Comparison of ENCODE assay signal across 8 cellular contexts in the genomic region with DNA sequence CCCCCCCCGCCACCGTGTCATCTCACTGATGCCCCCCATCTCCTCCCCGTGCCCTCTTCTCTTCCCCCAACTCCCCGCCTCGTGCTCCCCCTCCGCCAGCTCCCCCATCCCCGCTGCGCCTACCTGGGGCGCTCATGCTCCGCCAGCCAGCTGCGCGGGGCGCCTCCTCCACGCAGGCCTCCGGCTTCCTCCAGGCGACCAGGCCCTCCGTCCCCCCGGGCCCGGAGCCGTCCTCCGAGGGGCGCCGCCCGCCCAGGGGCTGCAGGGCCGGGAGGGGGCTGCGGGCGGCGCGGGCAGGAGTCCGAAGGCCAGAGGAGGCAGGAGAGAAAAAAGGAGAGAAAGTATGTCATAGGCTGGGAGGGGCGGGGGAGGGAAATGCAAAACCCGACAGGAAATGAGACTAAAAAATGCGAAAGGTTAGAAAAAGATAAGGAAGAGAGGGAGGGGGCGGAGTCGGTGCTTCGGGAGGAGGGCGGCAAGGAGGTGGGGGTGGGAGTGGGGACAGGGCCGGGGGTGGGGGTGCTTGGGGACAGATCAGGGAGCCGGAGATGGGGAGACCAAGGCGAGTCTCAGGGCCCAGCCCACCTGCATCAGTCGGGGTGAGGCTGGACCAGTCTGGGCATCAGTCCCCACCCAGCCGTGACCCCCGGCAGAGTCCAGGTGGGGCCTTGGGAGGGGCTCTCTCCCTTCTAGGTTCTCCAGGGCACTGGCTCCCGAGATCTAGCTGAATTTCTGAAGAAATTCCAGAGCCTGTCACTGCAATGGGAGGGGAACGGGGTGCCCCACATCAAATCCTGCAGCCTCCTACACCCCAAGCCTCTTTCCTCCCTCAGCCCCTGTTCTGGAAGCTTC. TPM values are rescaled to one million over a fixed set of nuclear protein-coding genes. Genes with fewer than 3 reads are reported as not detected.
A peak's percentile ranks its signal among the peaks of the same experiment; 100 is the strongest.
DNase-seq lines count a peak whose midpoint lies in the region; ATAC-seq, FAIRE-seq and TF ChIP-seq lines count a peak whose summit lies in the region.

Gene CARD11, minus strand, starts transcription at position 324 of the 852 bp plus-strand sequence. CDS start 85,361 bp downstream, outside the sequence.

- H3K36me3 Mint-ChIP-seq in CD4-positive, alpha-beta memory T cell: peaks cover 17 to 27% of the 10 kb centered on the region in 2 donors

- TF ChIP-seq POLR2A in endothelial cell of umbilical vein (IDR thresholded peaks at IDR 0.05; ENCODE audit: low read depth, low read length): no peak

- H3K9me3 Mint-ChIP-seq in CD4-positive, alpha-beta memory T cell: no peaks in the 10 kb centered on the region

- CTCF ChIA-PET in CD4-positive, alpha-beta memory T cell (lab: Charles Lee; ENCODE audit: partially characterized antibody): interaction anchor here (0.9 to 4.0 kb wide), 4 partner anchors 21 to 58 kb away, joined by 3 to 37 read pairs (median 6); no protein-coding TSS in a partner anchor
- CTCF ChIA-PET in endothelial cell of umbilical vein (lab: Charles Lee): interaction anchor here (0.7 kb wide), 1 partner anchor 10 kb away, joined by 4 read pairs; no protein-coding TSS in a partner anchor

- H2AFZ ChIP-seq in endothelial cell of umbilical vein (ENCODE audit: low read depth, low read length): peak within 1 kb of the TSS; percentile 82

- DNase-seq in CD4-positive, alpha-beta memory T cell: peak; percentile 54 to 81 (median 64)
- DNase-seq in activated CD4-positive, alpha-beta T cell treated with anti-CD3 and anti-CD28 coated beads for 1 hour: peak; percentile 33
- peak; percentile 21 for DNase-seq in endothelial cell of umbilical vein (ENCODE audit: low read depth, low spot score)
- DNase-seq in stimulated activated CD4-positive, alpha-beta T cell treated with anti-CD3 and anti-CD28 coated beads, Interleukin-1b, Interleukin-23, amount 100 ng/mL, for 48 hours: peak; percentile 42
- no peak for DNase-seq in GM03348 (ENCODE audit: low spot score)
- DNase-seq in NCI-H2196 treated with DMSO at 0.1 percent for 48 hours (lab: John Stamatoyannopoulos, UW; ENCODE audit: unreplicated experiment): no peak
- DNase-seq in putamen (ENCODE audit: low spot score): no peak

- H3K79me2 ChIP-seq in endothelial cell of umbilical vein (ENCODE audit: control insufficient read depth, insufficient read depth, low read length): peaks cover 27% of the 10 kb centered on the region

- ATAC-seq in HG02759 (IDR thresholded peaks at IDR 0.05; ENCODE audit: unreplicated experiment): peak; percentile 36

- no peaks in the 10 kb centered on the region for H3K36me3 ChIP-seq in CD4-positive, alpha-beta memory T cell (ENCODE audit: insufficient read depth, low read length)
- no peaks in the 10 kb centered on the region for H3K36me3 ChIP-seq in endothelial cell of umbilical vein (ENCODE audit: control insufficient read depth in 2 of 2, extremely low read depth in 1 of 2, insufficient read depth in 2 of 2, low read length in 2 of 2)

- peak within 1 kb of the TSS; percentile 90 to 97 (median 96) for H3K27ac Mint-ChIP-seq in CD4-positive, alpha-beta memory T cell

- H3K4me2 ChIP-seq in endothelial cell of umbilical vein (ENCODE audit: insufficient read depth, low read length): peak within 1 kb of the TSS; percentile 63

- dilution Hi-C loops in endothelial cell of umbilical vein (cut with MboI; ENCODE audit: extremely low pct_ligation_motif_present, low sequenced_read_pairs): no loop called here

- H3K4me3 ChIP-seq in CD4-positive, alpha-beta memory T cell (ENCODE audit: low read length in 2 of 2): peak within 1 kb of the TSS; percentile 66 to 84
- H3K4me3 ChIP-seq in endothelial cell of umbilical vein (replicated peaks in 1 of 3; ENCODE audit: insufficient read depth in 1 of 3, low read depth in 1 of 3, low read length in 3 of 3): peak within 1 kb of the TSS; percentile 61 to 71 (median 63)

- H4K20me1 ChIP-seq in endothelial cell of umbilical vein (replicated peaks; ENCODE audit: control insufficient read depth, extremely low read depth, insufficient read depth, low read length): no peaks in the 10 kb centered on the region

- no peaks in the 10 kb centered on the region for H3K27me3 ChIP-seq in CD4-positive, alpha-beta memory T cell (ENCODE audit: insufficient read depth, low read length)
- no peaks in the 10 kb centered on the region for H3K27me3 ChIP-seq in endothelial cell of umbilical vein (ENCODE audit: control insufficient read depth in 2 of 2, insufficient read depth in 2 of 2, low read length in 2 of 2)

- no peaks in the 10 kb centered on the region for H3K27me3 Mint-ChIP-seq in CD4-positive, alpha-beta memory T cell

- H3K4me1 ChIP-seq in CD4-positive, alpha-beta memory T cell (ENCODE audit: insufficient read depth, low read length): peaks cover 52% of the 10 kb centered on the region
- peaks cover 3% of the 10 kb centered on the region for H3K4me1 ChIP-seq in endothelial cell of umbilical vein (ENCODE audit: control insufficient read depth, extremely low read depth, insufficient read depth, low read length)

- H3K9me1 ChIP-seq in endothelial cell of umbilical vein (replicated peaks; ENCODE audit: control insufficient read depth, extremely low read depth, insufficient read depth, low read length): no peaks in the 10 kb centered on the region

- H3K9ac ChIP-seq in endothelial cell of umbilical vein (replicated peaks; ENCODE audit: extremely low read depth, insufficient read depth, low read length): peak within 1 kb of the TSS; percentile 57

- no peak for FAIRE-seq in endothelial cell of umbilical vein (lab: Jason Lieb, UNC)

- peak within 1 kb of the TSS; percentile 93 for H3K27ac ChIP-seq in CD4-positive, alpha-beta memory T cell (ENCODE audit: low read depth, low read length)
- no peak within 1 kb of the TSS for H3K27ac ChIP-seq in endothelial cell of umbilical vein (ENCODE audit: insufficient read depth, low read depth, low read length)

- no TSS peak for BruUV-seq in endothelial cell of umbilical vein (replicated peaks; lab: Mats Ljungman, UMichigan)

- no peak for TF ChIP-seq CTCF in endothelial cell of umbilical vein (IDR thresholded peaks at IDR 0.05; ENCODE audit: extremely low read depth in 1 of 2, insufficient read depth in 1 of 2, low read depth in 1 of 2, low read length in 2 of 2)

- H3K4me3 Mint-ChIP-seq in CD4-positive, alpha-beta memory T cell: peak within 1 kb of the TSS; percentile 92 to 97 (median 96)

- intact Hi-C loops in CD4-positive, alpha-beta memory T cell (cut with micrococcal nuclease): loop anchor here (1.0 to 2.0 kb wide), 3 partner anchors 21 to 112 kb away; no protein-coding TSS in a partner anchor
- intact Hi-C loops in endothelial cell of umbilical vein (cut with micrococcal nuclease): loop anchor here (1.0 to 2.0 kb wide), 2 partner anchors 15 to 44 kb away; no protein-coding TSS in a partner anchor

- H3K4me1 Mint-ChIP-seq in CD4-positive, alpha-beta memory T cell: peaks cover 30 to 64% (median 43%) of the 10 kb centered on the region in 4 donors

- no peaks in the 10 kb centered on the region for H3K9me3 ChIP-seq in CD4-positive, alpha-beta memory T cell (ENCODE audit: control insufficient read depth in 1 of 2, low read length in 2 of 2)
- no peaks in the 10 kb centered on the region for H3K9me3 ChIP-seq in endothelial cell of umbilical vein (replicated peaks; ENCODE audit: control insufficient read depth, insufficient read depth, low read length)

- POLR2A ChIA-PET in CD4-positive, alpha-beta memory T cell (lab: Charles Lee; ENCODE audit: partially characterized antibody): interaction anchor here (0.6 to 3.8 kb wide), 12 partner anchors 10 to 92 kb away, joined by 3 to 17 read pairs (median 4); no protein-coding TSS in a partner anchor
- POLR2A ChIA-PET in endothelial cell of umbilical vein (lab: Charles Lee): no interaction called here

TF ChIP-seq in endothelial cell of umbilical vein, 7 proteins besides CTCF, POLR2A, EP300 and RAD21:
- TF ChIP-seq MYC (IDR thresholded peaks at IDR 0.05; ENCODE audit: low read depth, low read length): no peak
- TF ChIP-seq GATA2 (IDR thresholded peaks at IDR 0.05; ENCODE audit: insufficient read depth, insufficient read length, low read depth, low read length): peak; percentile 13
TF ChIP-seq in endothelial cell of umbilical vein: peak in this region for 1.

RNA-seq across cellular contexts. Expression of gene CARD11, which starts in this region (rescaled TPM):
- 100 to 1,000 TPM; 131 to 136 TPM for total RNA-seq in CD4-positive, alpha-beta memory T cell
- 10 to 100 TPM in 1 of 2 donors, 1 to 10 TPM in 1; 4.9 to 39.6 TPM for polyA plus RNA-seq in CD4-positive, alpha-beta memory T cell
- 32.0 and 41.8 TPM in 2 replicates for total RNA-seq in endothelial cell of umbilical vein
- 20.4 and 20.5 TPM in 2 replicates for polyA plus RNA-seq in endothelial cell of umbilical vein
- polyA plus RNA-seq in endothelial cell of umbilical vein (2011; cell fraction: cytosol; rRNA removed): 24.3 and 26.6 TPM in 2 replicates
- 33.5 and 33.9 TPM in 2 replicates for polyA plus RNA-seq in endothelial cell of umbilical vein (2011; cell fraction: nucleus; rRNA removed)
- 28.0 and 37.8 TPM in 2 replicates for polyA plus RNA-seq in endothelial cell of umbilical vein (2012)
- 25.3 and 35.1 TPM in 2 replicates for polyA minus RNA-seq in endothelial cell of umbilical vein
- not detected for polyA minus RNA-seq in endothelial cell of umbilical vein (2011; cell fraction: cytosol; rRNA and poly(A)+ RNA removed)
- polyA minus RNA-seq in endothelial cell of umbilical vein (2011; cell fraction: nucleus; rRNA and poly(A)+ RNA removed): 9.3 and 10.7 TPM in 2 replicates

Comparison
In these comparisons a context has a peak if more than half of its experiments do, and no peak if none do; other contexts are left out.
1. DNase-seq: peak in CD4-positive, alpha-beta memory T cell (5 of 5), activated CD4-positive, alpha-beta T cell treated with anti-CD3 and anti-CD28 coated beads for 1 hour (single experiment), endothelial cell of umbilical vein (single experiment) and stimulated activated CD4-positive, alpha-beta T cell treated with anti-CD3 and anti-CD28 coated beads, Interleukin-1b, Interleukin-23, amount 100 ng/mL, for 48 hours (single experiment); none in GM03348 (single experiment), NCI-H2196 treated with DMSO at 0.1 percent for 48 hours (single experiment) and putamen (single experiment).